In the genomic region with DNA sequence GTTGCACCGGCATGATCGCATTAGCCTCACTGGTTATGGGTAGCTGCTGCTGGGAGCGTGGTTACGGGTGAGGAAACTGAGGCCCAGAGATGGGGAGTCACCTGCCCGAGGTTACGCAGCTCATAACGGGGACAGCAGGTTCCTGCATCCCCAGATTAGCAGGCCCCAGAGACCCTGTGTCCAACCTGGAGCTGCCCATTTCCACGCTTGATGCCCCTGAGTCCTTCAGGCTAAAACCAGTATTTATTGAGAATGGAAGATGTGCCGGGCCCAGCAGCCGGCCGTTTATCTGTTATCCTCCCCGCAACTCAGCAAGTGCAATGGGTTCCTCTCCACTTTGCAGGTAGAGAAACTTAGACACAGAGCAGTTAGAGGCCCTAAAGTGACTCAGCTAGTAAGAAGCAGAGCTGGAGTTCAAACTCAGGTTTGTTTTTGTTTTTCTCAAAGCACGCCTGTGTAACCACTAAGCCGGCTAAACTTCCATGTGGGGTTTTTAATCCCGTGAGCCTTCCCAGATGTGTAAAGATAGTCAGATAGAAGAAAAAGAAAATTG, we compare ENCODE assay signal across 8 cellular contexts. TPM values are rescaled to one million over a fixed set of nuclear protein-coding genes. Genes with fewer than 3 reads are reported as not detected.
DNase-seq lines count a peak whose midpoint lies in the region; ATAC-seq and TF ChIP-seq lines count a peak whose summit lies in the region.

No MANE protein-coding gene starts in this region.

- ATAC-seq in GM18498 (IDR thresholded peaks at IDR 0.05; ENCODE audit: unreplicated experiment) = peak; percentile 15
- ATAC-seq in HG03097 (IDR thresholded peaks at IDR 0.05; ENCODE audit: low FRiP score, unreplicated experiment) = peak; percentile 15
- ATAC-seq in SK-N-SH treated with all-trans-retinoic acid at 6 μM for 48 hours = peak; percentile 48
- no peak for ATAC-seq in naive thymus-derived CD4-positive, alpha-beta T cell

- peak overlapping the region; percentile 89 for H3K27ac ChIP-seq in naive thymus-derived CD4-positive, alpha-beta T cell (ENCODE audit: low read depth, low read length)

- peaks cover 4% of the 10 kb centered on the region for H3K27me3 Mint-ChIP-seq in endothelial cell (ENCODE audit: unreplicated experiment)
- H3K27me3 Mint-ChIP-seq in naive thymus-derived CD4-positive, alpha-beta T cell = no peaks in the 10 kb centered on the region

- H3K36me3 ChIP-seq in naive thymus-derived CD4-positive, alpha-beta T cell (ENCODE audit: control insufficient read depth in 2 of 3, insufficient read depth in 3 of 3, low read length in 3 of 3) = peaks cover 0 to 4% (median 0%) of the 10 kb centered on the region in 3 experiments

- H3K27ac Mint-ChIP-seq in endothelial cell (ENCODE audit: unreplicated experiment) = peak overlapping the region; percentile 62
- peak overlapping the region; percentile 82 to 99 (median 88) for H3K27ac Mint-ChIP-seq in naive thymus-derived CD4-positive, alpha-beta T cell

- H3K36me3 Mint-ChIP-seq in endothelial cell (ENCODE audit: low read depth, unreplicated experiment) = no peaks in the 10 kb centered on the region
- peaks cover 0 to 11% (median 0%) of the 10 kb centered on the region in 5 donors for H3K36me3 Mint-ChIP-seq in naive thymus-derived CD4-positive, alpha-beta T cell

- DNase-seq in AG08396 (ENCODE audit: low spot score) = peak; percentile 48
- DNase-seq in endothelial cell (ENCODE audit: low spot score) = no peak
- peak in 1 of 9 donors; percentile 5 for DNase-seq in naive thymus-derived CD4-positive, alpha-beta T cell
- DNase-seq in NCI-H774 (lab: John Stamatoyannopoulos, UW) = no peak
- DNase-seq in activated CD8-positive, alpha-beta memory T cell treated with anti-CD3 and anti-CD28 coated beads, Interleukin-2, amount 50 U/mL, for 48 hours = no peak

- CTCF ChIA-PET in naive thymus-derived CD4-positive, alpha-beta T cell (lab: Charles Lee) = interaction anchor here (0.7 to 1.4 kb wide), 4 partner anchors 9 to 1027 kb away, joined by 3 to 5 read pairs (median 3); no protein-coding TSS in a partner anchor

- H3K9me3 Mint-ChIP-seq in endothelial cell (ENCODE audit: unreplicated experiment) = no peaks in the 10 kb centered on the region
- H3K9me3 Mint-ChIP-seq in naive thymus-derived CD4-positive, alpha-beta T cell = no peaks in the 10 kb centered on the region

- H3K27me3 ChIP-seq in naive thymus-derived CD4-positive, alpha-beta T cell (ENCODE audit: control insufficient read depth in 2 of 2, insufficient read depth in 2 of 2, low read length in 2 of 2) = no peaks in the 10 kb centered on the region

- no peak for TF ChIP-seq CTCF in endothelial cell (IDR thresholded peaks at IDR 0.05; ENCODE audit: unreplicated experiment)

- intact Hi-C loops in naive thymus-derived CD4-positive, alpha-beta T cell (cut with micrococcal nuclease) = loop anchor here (5.0 to 10.0 kb wide), 3 partner anchors 261 to 994 kb away; no protein-coding TSS in a partner anchor

- peak overlapping the region; percentile 65 for H3K4me3 ChIP-seq in naive thymus-derived CD4-positive, alpha-beta T cell (ENCODE audit: low read length)

- H3K4me3 Mint-ChIP-seq in endothelial cell (ENCODE audit: unreplicated experiment) = peak overlapping the region; percentile 88
- H3K4me3 Mint-ChIP-seq in naive thymus-derived CD4-positive, alpha-beta T cell = peak overlapping the region; percentile 75 to 98 (median 90)

- H3K9me3 ChIP-seq in naive thymus-derived CD4-positive, alpha-beta T cell (ENCODE audit: control insufficient read depth in 2 of 3, low read length in 3 of 3) = no peaks in the 10 kb centered on the region

- peaks cover 13% of the 10 kb centered on the region for H3K4me1 Mint-ChIP-seq in endothelial cell (ENCODE audit: unreplicated experiment)
- peaks cover 20 to 42% (median 39%) of the 10 kb centered on the region in 7 donors for H3K4me1 Mint-ChIP-seq in naive thymus-derived CD4-positive, alpha-beta T cell

- peaks cover 14 to 15% of the 10 kb centered on the region in 2 donors for H3K4me1 ChIP-seq in naive thymus-derived CD4-positive, alpha-beta T cell (ENCODE audit: control insufficient read depth in 2 of 2, insufficient read depth in 2 of 2, low read length in 2 of 2)

- POLR2A ChIA-PET in naive thymus-derived CD4-positive, alpha-beta T cell (lab: Charles Lee) = interaction anchor here (0.6 to 2.3 kb wide), 4 partner anchors 13 to 1004 kb away, joined by 3 to 11 read pairs (median 4); no protein-coding TSS in a partner anchor

TF ChIP-seq in SK-N-SH treated with all-trans-retinoic acid at 6 μM for 48 hours, 23 proteins besides CTCF, POLR2A, EP300 and RAD21 (continues in another document):
- no peak for TF ChIP-seq ZNF565 (CRISPR knock-in tag; conservative IDR thresholded peaks at IDR 0.05; ENCODE audit: low read depth)
- TF ChIP-seq ARNTL (CRISPR knock-in tag; IDR thresholded peaks at IDR 0.05; ENCODE audit: borderline replicate concordance, low read depth) = no peak
- no peak for TF ChIP-seq PATZ1 (CRISPR knock-in tag; IDR thresholded peaks at IDR 0.05; ENCODE audit: borderline replicate concordance)
- no peak for TF ChIP-seq PPARA (CRISPR knock-in tag; IDR thresholded peaks at IDR 0.05; ENCODE audit: borderline replicate concordance)
- no peak for TF ChIP-seq ZFP30 (CRISPR knock-in tag; IDR thresholded peaks at IDR 0.05)
- TF ChIP-seq ISL1 (CRISPR knock-in tag; IDR thresholded peaks at IDR 0.05) = no peak
- TF ChIP-seq ZNF70 (CRISPR knock-in tag; IDR thresholded peaks at IDR 0.05) = no peak
- TF ChIP-seq, protein P1, sequence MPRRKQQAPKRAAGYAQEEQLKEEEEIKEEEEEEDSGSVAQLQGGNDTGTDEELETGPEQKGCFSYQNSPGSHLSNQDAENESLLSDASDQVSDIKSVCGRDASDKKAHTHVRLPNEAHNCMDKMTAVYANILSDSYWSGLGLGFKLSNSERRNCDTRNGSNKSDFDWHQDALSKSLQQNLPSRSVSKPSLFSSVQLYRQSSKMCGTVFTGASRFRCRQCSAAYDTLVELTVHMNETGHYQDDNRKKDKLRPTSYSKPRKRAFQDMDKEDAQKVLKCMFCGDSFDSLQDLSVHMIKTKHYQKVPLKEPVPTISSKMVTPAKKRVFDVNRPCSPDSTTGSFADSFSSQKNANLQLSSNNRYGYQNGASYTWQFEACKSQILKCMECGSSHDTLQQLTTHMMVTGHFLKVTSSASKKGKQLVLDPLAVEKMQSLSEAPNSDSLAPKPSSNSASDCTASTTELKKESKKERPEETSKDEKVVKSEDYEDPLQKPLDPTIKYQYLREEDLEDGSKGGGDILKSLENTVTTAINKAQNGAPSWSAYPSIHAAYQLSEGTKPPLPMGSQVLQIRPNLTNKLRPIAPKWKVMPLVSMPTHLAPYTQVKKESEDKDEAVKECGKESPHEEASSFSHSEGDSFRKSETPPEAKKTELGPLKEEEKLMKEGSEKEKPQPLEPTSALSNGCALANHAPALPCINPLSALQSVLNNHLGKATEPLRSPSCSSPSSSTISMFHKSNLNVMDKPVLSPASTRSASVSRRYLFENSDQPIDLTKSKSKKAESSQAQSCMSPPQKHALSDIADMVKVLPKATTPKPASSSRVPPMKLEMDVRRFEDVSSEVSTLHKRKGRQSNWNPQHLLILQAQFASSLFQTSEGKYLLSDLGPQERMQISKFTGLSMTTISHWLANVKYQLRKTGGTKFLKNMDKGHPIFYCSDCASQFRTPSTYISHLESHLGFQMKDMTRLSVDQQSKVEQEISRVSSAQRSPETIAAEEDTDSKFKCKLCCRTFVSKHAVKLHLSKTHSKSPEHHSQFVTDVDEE (CRISPR knock-in tag; IDR thresholded peaks at IDR 0.05) = no peak
- no peak for TF ChIP-seq ZC3H10 (CRISPR knock-in tag; IDR thresholded peaks at IDR 0.05)
- no peak for TF ChIP-seq CSRNP3 (CRISPR knock-in tag; IDR thresholded peaks at IDR 0.05)

RNA-seq across cellular contexts. Expression of gene PFDN4, which starts 0.7 kb away (rescaled TPM):
- total RNA-seq in endothelial cell (ENCODE audit: unreplicated experiment) = 43.7 TPM
- total RNA-seq in naive thymus-derived CD4-positive, alpha-beta T cell = 10 to 100 TPM; 14.6 to 30.4 (median 17.7) TPM
- 10 to 100 TPM; 26.4 to 46.5 TPM for polyA plus RNA-seq in naive thymus-derived CD4-positive, alpha-beta T cell

RNA-seq across cellular contexts. Expression of gene CYP24A1, which starts 34.8 kb away (rescaled TPM):
- total RNA-seq in endothelial cell (ENCODE audit: unreplicated experiment) = not detected
- under 1 TPM in 1 of 5 experiments, not detected in 4; 0.78 TPM for total RNA-seq in naive thymus-derived CD4-positive, alpha-beta T cell
- polyA plus RNA-seq in naive thymus-derived CD4-positive, alpha-beta T cell = not detected
